In the genomic region with DNA sequence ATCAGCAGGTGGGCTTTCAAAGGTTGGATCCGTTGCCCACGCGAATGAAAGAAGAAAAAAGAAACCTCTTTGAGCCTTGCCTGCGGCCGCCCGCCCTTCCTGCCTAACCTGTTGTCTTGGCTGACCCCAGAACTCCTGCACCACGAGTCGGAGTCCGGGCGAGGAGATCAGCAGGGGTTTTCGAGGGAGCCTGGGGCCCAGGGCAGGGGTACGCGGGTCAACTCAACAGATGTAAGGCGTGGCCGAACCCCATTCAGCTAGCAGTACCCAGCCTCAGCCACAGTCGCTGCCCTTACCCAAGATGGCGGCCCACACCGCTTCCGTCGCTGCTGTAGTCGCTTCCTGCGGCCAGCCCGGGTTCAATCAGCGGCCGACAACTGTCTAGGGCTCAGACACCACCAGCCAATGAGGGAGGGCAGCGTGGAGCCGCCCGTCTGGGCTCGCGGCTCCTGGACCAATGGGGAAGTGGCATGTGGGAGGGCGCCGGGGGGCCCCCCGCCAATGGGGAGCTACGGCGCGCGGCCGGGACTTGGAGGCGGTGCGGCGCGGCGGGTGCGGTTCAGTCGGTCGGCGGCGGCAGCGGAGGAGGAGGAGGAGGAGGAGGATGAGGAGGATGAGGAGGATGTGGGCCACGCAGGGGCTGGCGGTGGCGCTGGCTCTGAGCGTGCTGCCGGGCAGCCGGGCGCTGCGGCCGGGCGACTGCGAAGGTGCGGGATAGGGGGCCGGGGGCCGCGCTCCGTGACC, we compare ENCODE assay signal across 8 cellular contexts. TPM values are rescaled to one million over a fixed set of nuclear protein-coding genes. Genes with fewer than 3 reads are reported as not detected.
DNase-seq lines count a peak whose midpoint lies in the region; ATAC-seq and TF ChIP-seq lines count a peak whose summit lies in the region.

A gene (plus strand): TSS at position 562 of the 744 bp plus-strand sequence. CDS start 52 bp downstream, at position 614.

- 0% methylated on average over 49 to 65 of the region's 65 CpGs for WGBS in lung, 2 donors

- no peaks in the 10 kb centered on the region for H3K27me3 ChIP-seq in lung (ENCODE audit: control insufficient read depth, insufficient read depth)

- peaks cover 0 to 10% of the 10 kb centered on the region in 2 donors for H3K4me1 ChIP-seq in lung (ENCODE audit: control insufficient read depth in 2 of 2, insufficient read depth in 2 of 2, low read length in 2 of 2)

- peaks cover 5 to 17% of the 10 kb centered on the region in 2 donors for H3K36me3 ChIP-seq in lung (ENCODE audit: control insufficient read depth in 2 of 2, insufficient read depth in 2 of 2, low read length in 2 of 2)

- peak within 1 kb of the TSS; percentile 89 for H3K4me3 ChIP-seq in lung

- peak; percentile 98 for DNase-seq in CMK (ENCODE audit: low read depth)
- peak; percentile 84 for DNase-seq in HS-5 (ENCODE audit: low read depth)
- peak; percentile 93 for DNase-seq in NK-92 treated with Interleukin-12 subunit alpha and Interleukin-12 subunit beta, amount 100 ng/mL, for 24 hours (lab: John Stamatoyannopoulos, UW)
- DNase-seq in activated CD8-positive, alpha-beta memory T cell treated with anti-CD3 and anti-CD28 coated beads for 24 hours: peak; percentile 96
- peak; percentile 97 for DNase-seq in effector CD4-positive, alpha-beta T cell
- DNase-seq in lung (ENCODE audit: low spot score): peak; percentile 98
- DNase-seq in stimulated activated CD4-positive, alpha-beta T cell treated with anti-CD3 and anti-CD28 coated beads, TNF-alpha, amount 100 ng/mL, for 4 hours (ENCODE audit: low read depth in 3 of 3): peak; percentile 93 to 96 (median 95)

- ATAC-seq in GM19468 (IDR thresholded peaks at IDR 0.05; ENCODE audit: extremely low read depth, unreplicated experiment) (peak; percentile 89), lung (ENCODE audit: insufficient read depth, low FRiP score) (peak; percentile 96)

- no peak for TF ChIP-seq CTCF in lung (IDR thresholded peaks at IDR 0.05; ENCODE audit: control extremely low read depth, extremely low read depth)

- no peaks in the 10 kb centered on the region for H3K9me3 ChIP-seq in lung (ENCODE audit: control insufficient read depth in 2 of 2, insufficient read depth in 1 of 2, low read length in 1 of 2)

- H3K27ac ChIP-seq in lung (ENCODE audit: low read depth in 1 of 2, low read length in 1 of 2): peak within 1 kb of the TSS; percentile 90 to 93

RNA-seq across cellular contexts. Expression of the gene that starts here (rescaled TPM):
- total RNA-seq in lung: 100 to 1,000 TPM in 1 of 2 donors, 10 to 100 TPM in 1; 40.1 to 118 TPM
- polyA plus RNA-seq in lung: 100 to 1,000 TPM in 1 of 2 donors, 10 to 100 TPM in 1; 55.2 to 173 TPM

Comparison
In these comparisons a context has a peak if more than half of its experiments do, and no peak if none do; other contexts are left out.
1. Peak in every context shown above with its lines: DNase-seq, ATAC-seq, H3K4me3 ChIP-seq and H3K27ac ChIP-seq.